Comparison of ENCODE assay signal across 8 cellular contexts in the genomic region with DNA sequence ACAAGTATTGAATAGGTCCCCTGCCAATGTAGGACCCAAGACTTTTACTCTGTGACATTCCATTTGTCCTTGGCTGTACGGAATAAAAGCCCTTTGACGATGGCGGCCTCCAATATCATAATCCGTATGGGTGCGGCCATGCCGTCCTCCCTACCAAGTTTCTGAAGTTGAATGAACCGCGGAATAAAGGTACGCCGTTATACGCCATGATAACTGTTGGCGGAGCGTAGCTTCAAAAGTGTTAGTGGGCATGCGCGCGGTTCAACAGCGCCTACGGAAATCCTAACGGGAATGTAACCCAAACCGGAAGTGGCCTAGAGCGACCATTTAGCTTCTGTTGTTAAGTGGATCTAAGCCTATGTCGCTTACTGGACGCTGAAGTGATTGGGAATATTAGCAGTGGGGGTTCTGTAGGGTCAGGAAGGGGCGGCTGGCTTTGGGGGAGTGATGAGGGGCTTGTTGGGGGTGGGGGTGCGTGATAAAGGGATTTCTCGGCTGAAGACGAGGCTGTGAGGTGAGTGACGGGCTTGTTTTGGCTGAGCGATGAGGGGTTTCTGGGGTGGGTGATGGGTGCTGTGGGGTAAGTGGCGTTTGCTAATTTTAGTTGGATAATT. TPM values are rescaled to one million over a fixed set of nuclear protein-coding genes. Genes with fewer than 3 reads are reported as not detected.
DNase-seq lines count a peak whose midpoint lies in the region; ATAC-seq and TF ChIP-seq lines count a peak whose summit lies in the region.

A gene (plus strand): TSS at position 322 of the 614 bp plus-strand sequence. CDS start 2,047 bp downstream, outside the sequence.

- peaks cover 0 to 12% of the 10 kb centered on the region in 2 donors for H3K4me1 ChIP-seq in right atrium auricular region

- H3K27ac Mint-ChIP-seq in progenitor cell of endocrine pancreas, result peak within 1 kb of the TSS; percentile 93

- peak within 1 kb of the TSS; percentile 48 to 70 for H3K27ac ChIP-seq in right atrium auricular region

- no peaks in the 10 kb centered on the region for H3K27me3 ChIP-seq in right atrium auricular region

- TF ChIP-seq CTCF in right atrium auricular region (IDR thresholded peaks at IDR 0.05) (no peak), progenitor cell of endocrine pancreas (IDR thresholded peaks at IDR 0.05; ENCODE audit: unreplicated experiment) (no peak)

- peaks cover 15% of the 10 kb centered on the region for H3K4me1 Mint-ChIP-seq in progenitor cell of endocrine pancreas (ENCODE audit: low read depth)

- peaks cover 11% of the 10 kb centered on the region for H3K27me3 Mint-ChIP-seq in progenitor cell of endocrine pancreas

- no peaks in the 10 kb centered on the region for H3K36me3 Mint-ChIP-seq in progenitor cell of endocrine pancreas (ENCODE audit: insufficient read depth)

- H3K9me3 Mint-ChIP-seq in progenitor cell of endocrine pancreas (ENCODE audit: low read depth), result no peaks in the 10 kb centered on the region

- DNase-seq in GM04504 (ENCODE audit: low read depth) (peak; percentile 94), NCI-H1417 (lab: John Stamatoyannopoulos, UW) (peak; percentile 93 to 98 (median 95)), T-helper 2 cell (peak; percentile 45 to 91 (median 72)), anterior cingulate cortex (lab: John Stamatoyannopoulos, UW) (peak; percentile 59 to 97 (median 91)), right atrium auricular region (ENCODE audit: low spot score) (peak; percentile 97), progenitor cell of endocrine pancreas (ENCODE audit: low spot score, unreplicated experiment) (peak; percentile 84), ureter (ENCODE audit: low spot score) (peak; percentile 94)

- peak within 1 kb of the TSS; percentile 93 for H3K4me3 Mint-ChIP-seq in progenitor cell of endocrine pancreas (ENCODE audit: low read depth)

- H3K36me3 ChIP-seq in right atrium auricular region, result peaks cover 18% of the 10 kb centered on the region

- H3K4me3 ChIP-seq in right atrium auricular region, result peak within 1 kb of the TSS; percentile 61 to 63

- H3K9me3 ChIP-seq in right atrium auricular region, result no peaks in the 10 kb centered on the region

- peak; percentile 83 for ATAC-seq in HG02588 (IDR thresholded peaks at IDR 0.05; ENCODE audit: unreplicated experiment)

RNA-seq across cellular contexts. Expression of the gene that starts here (rescaled TPM):
- total RNA-seq in right atrium auricular region (1 to 10 TPM; 3.0 to 4.6 TPM), progenitor cell of endocrine pancreas (14.6 and 14.9 TPM in 2 replicates), ureter (16.0 TPM)

Comparison
In these comparisons a context has a peak if more than half of its experiments do, and no peak if none do; other contexts are left out.
1. Peak in every context shown above with its lines: DNase-seq, ATAC-seq, H3K4me3 ChIP-seq and H3K27ac ChIP-seq.